ENCODE assay signal across 14 cellular contexts in the genomic region with DNA sequence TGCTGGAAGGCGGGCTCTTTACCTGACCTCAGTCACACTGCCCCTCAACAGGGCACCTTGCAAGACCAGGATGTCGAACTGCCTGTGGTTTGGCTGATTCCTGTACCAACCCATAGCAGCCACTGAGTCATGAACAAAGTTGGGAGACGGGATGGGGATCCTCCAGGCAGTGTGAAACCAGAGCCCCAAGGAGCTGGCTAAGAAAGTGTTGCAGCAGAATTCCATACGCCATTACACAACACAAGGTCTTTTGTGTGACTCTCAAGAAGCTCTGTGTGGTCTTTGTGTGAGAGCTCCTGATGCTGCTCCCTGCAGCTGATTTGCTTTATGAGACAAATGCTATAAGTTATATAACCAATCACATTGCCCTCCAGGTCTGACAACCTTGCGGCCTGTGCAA.
A peak's percentile ranks its signal among the peaks of the same experiment; 100 is the strongest.
DNase-seq lines count a peak whose midpoint lies in the region; ATAC-seq and TF ChIP-seq lines count a peak whose summit lies in the region.
"Had no signal": no experiment of that assay in that cellular context is flagged by ENCODE, and none has a peak within 500 bp of the region (broad histone marks: within the 10 kb centered on the region; RNA-seq: fewer than 3 reads in every experiment).

No MANE protein-coding gene starts in this region.

- no peak overlapping the region for H3K4me3 ChIP-seq in esophagus muscularis mucosa
- H3K4me3 ChIP-seq in neuronal stem cell (ENCODE audit: low read length in 2 of 2) = no peak overlapping the region
- no peak overlapping the region for H3K4me3 ChIP-seq in effector memory CD4-positive, alpha-beta T cell (ENCODE audit: insufficient read depth, low read depth, low read length, poor library complexity, severe bottlenecking)
- H3K4me3 ChIP-seq: GM12878, GM23338 had no signal

- no peak overlapping the region for H4K91ac ChIP-seq in neuronal stem cell (ENCODE audit: low read depth, low read length, poor library complexity)

- H3K79me1 ChIP-seq in neuronal stem cell (ENCODE audit: low read depth, low read length) = no peaks in the 10 kb centered on the region

- WGBS in esophagus muscularis mucosa = 97% methylated on average over 5 of the region's 5 CpGs
- WGBS in neuronal stem cell (ENCODE audit: extremely low coverage in 2 of 2, insufficient read length in 2 of 2, insufficient replicate concordance in 1 of 2), 2 donors = no CpG with 5 or more reads among the region's 5 CpGs

- H2BK120ac ChIP-seq in neuronal stem cell (ENCODE audit: low read depth, low read length) = no peak overlapping the region

- H3K18ac ChIP-seq in neuronal stem cell (ENCODE audit: low read length) = peak overlapping the region; percentile 84

- no peak overlapping the region for H2BK5ac ChIP-seq in neuronal stem cell (ENCODE audit: low read length)

- no peak for ATAC-seq in HG03439 (IDR thresholded peaks at IDR 0.05; ENCODE audit: unreplicated experiment)
- ATAC-seq: GM12878, GM23338 had no signal

- H4K8ac ChIP-seq in neuronal stem cell (ENCODE audit: low read depth, low read length) = no peak overlapping the region

- TF ChIP-seq EP300 in esophagus muscularis mucosa (IDR thresholded peaks at IDR 0.05) = no peak

- H3K9ac ChIP-seq in neuronal stem cell (ENCODE audit: low read depth, low read length, poor library complexity) = peak overlapping the region; percentile 30

- H3K4ac ChIP-seq in neuronal stem cell (ENCODE audit: low read length) = no peak overlapping the region

- no peak overlapping the region for H2AFZ ChIP-seq in neuronal stem cell (ENCODE audit: low read length)
- H2AFZ ChIP-seq: GM23338 had no signal

- no peak overlapping the region for H2BK12ac ChIP-seq in neuronal stem cell (ENCODE audit: low read length)

- DNase-seq in COLO829 (ENCODE audit: low spot score) (peak; percentile 28), SK-MEL-5 (ENCODE audit: low read depth, low spot score) (peak; percentile 80), esophagus muscularis mucosa (ENCODE audit: extremely low spot score) (peak; percentile 70), neuronal stem cell (ENCODE audit: low spot score) (no peak)
- no peak for DNase-seq in effector memory CD4-positive, alpha-beta T cell
- DNase-seq in activated CD8-positive, alpha-beta memory T cell treated with anti-CD3 and anti-CD28 coated beads for 24 hours = no peak
- DNase-seq: ACHN; C1 segment of cervical spinal cord; CD4-positive, alpha-beta T cell; DMS79; H7 had no signal

- in situ Hi-C loops in SK-MEL-5 (cut with HindIII; ENCODE audit: low pct_unique_long_range_greater_than_20kb, low sequenced_read_pairs) = no loop called here

- no peak overlapping the region for H3K23ac ChIP-seq in neuronal stem cell (ENCODE audit: low read depth, low read length, poor library complexity)

- TF ChIP-seq POLR2A in esophagus muscularis mucosa (IDR thresholded peaks at IDR 0.05; ENCODE audit: low read depth) = no peak

- no peaks in the 10 kb centered on the region for H3K36me3 ChIP-seq in esophagus muscularis mucosa
- no peaks in the 10 kb centered on the region for H3K36me3 ChIP-seq in neuronal stem cell (replicated peaks in 1 of 2; ENCODE audit: control insufficient read depth in 2 of 2, insufficient read depth in 2 of 2, low read length in 2 of 2)
- H3K36me3 ChIP-seq in effector memory CD4-positive, alpha-beta T cell (ENCODE audit: control insufficient read depth, insufficient read depth, low read length) = no peaks in the 10 kb centered on the region

- no peak for TF ChIP-seq CTCF in esophagus muscularis mucosa (IDR thresholded peaks at IDR 0.05)

- H2BK15ac ChIP-seq in neuronal stem cell (ENCODE audit: low read length) = no peak overlapping the region

- H3K4me1 ChIP-seq in esophagus muscularis mucosa (no peaks in the 10 kb centered on the region), neuronal stem cell (ENCODE audit: control insufficient read depth in 2 of 2, insufficient read depth in 1 of 2, low read depth in 1 of 2, low read length in 2 of 2) (peaks cover 10 to 11% of the 10 kb centered on the region in 2 donors)
- H3K4me1 ChIP-seq in effector memory CD4-positive, alpha-beta T cell (ENCODE audit: control insufficient read depth, insufficient read depth, low read length, poor library complexity, severe bottlenecking) = no peaks in the 10 kb centered on the region

- no peak overlapping the region for H3K27ac ChIP-seq in esophagus muscularis mucosa (replicated peaks in 1 of 4)
- no peak overlapping the region for H3K27ac ChIP-seq in neuronal stem cell (replicated peaks; ENCODE audit: low read length)
- no peak overlapping the region for H3K27ac ChIP-seq in effector memory CD4-positive, alpha-beta T cell (ENCODE audit: insufficient read depth, low read length, poor library complexity, severe bottlenecking)

- H3K14ac ChIP-seq in neuronal stem cell (ENCODE audit: low read length) = no peak overlapping the region

- H2AK5ac ChIP-seq in neuronal stem cell (ENCODE audit: low read depth, low read length) = no peak overlapping the region

- no peak overlapping the region for H3K4me2 ChIP-seq in neuronal stem cell (ENCODE audit: insufficient read depth, low read length, poor library complexity, severe bottlenecking)
- H3K4me2 ChIP-seq: GM23338 had no signal

- H3K27me3 ChIP-seq in esophagus muscularis mucosa (no peaks in the 10 kb centered on the region), neuronal stem cell (ENCODE audit: control insufficient read depth in 3 of 3, insufficient read depth in 3 of 3, low read depth in 1 of 3, low read length in 3 of 3) (no peaks in the 10 kb centered on the region)
- no peaks in the 10 kb centered on the region for H3K27me3 ChIP-seq in effector memory CD4-positive, alpha-beta T cell (replicated peaks; ENCODE audit: control insufficient read depth, insufficient read depth, low read length, poor library complexity, severe bottlenecking)

- intact Hi-C loops in esophagus muscularis mucosa (cut with DNase I) = no loop called here

- H3K9me3 ChIP-seq in esophagus muscularis mucosa (no peaks in the 10 kb centered on the region), neuronal stem cell (replicated peaks in 1 of 2; ENCODE audit: control insufficient read depth in 2 of 2, insufficient read depth in 1 of 2, low read depth in 1 of 2, low read length in 2 of 2) (no peaks in the 10 kb centered on the region)
- no peaks in the 10 kb centered on the region for H3K9me3 ChIP-seq in effector memory CD4-positive, alpha-beta T cell (ENCODE audit: control insufficient read depth, low read length)

Comparison
In these comparisons a context has a peak if more than half of its experiments do, and no peak if none do; other contexts are left out.
1. DNase-seq: peak in COLO829 (single experiment), SK-MEL-5 (single experiment) and esophagus muscularis mucosa (single experiment); none in neuronal stem cell (single experiment), effector memory CD4-positive, alpha-beta T cell (0 of 3) and activated CD8-positive, alpha-beta memory T cell treated with anti-CD3 and anti-CD28 coated beads for 24 hours (single experiment).